Comparison of ENCODE assay signal across 38 cellular contexts in genomic region chr7:79180533-79180932, GRCh38.
"Had no signal": no experiment of that assay in that cellular context is flagged by ENCODE, and none has a peak within 500 bp of the region (broad histone marks: within the 10 kb centered on the region; RNA-seq: fewer than 3 reads in every experiment).

No MANE protein-coding gene starts in this region.

- H3K4me3 ChIP-seq: adrenal gland, ascending aorta, body of pancreas, breast epithelium had no signal

- H3K4me1 ChIP-seq: ascending aorta, body of pancreas, breast epithelium had no signal

- ATAC-seq: activated CD8-positive, alpha-beta T cell treated with anti-CD3 and anti-CD28 coated beads for 36 hours; activated naive CD4-positive, alpha-beta T cell treated with anti-CD3 and anti-CD28 coated beads, Interleukin-2, amount 50 U/mL, for 72 hours; activated T-cell treated with anti-CD3 and anti-CD28 coated beads, Interleukin-2, amount 50 U/mL, for 4 hours; activated T-cell treated with anti-CD3 and anti-CD28 coated beads, Interleukin-2, amount 50 U/mL, for 72 hours; activated T-helper 17 cell treated with anti-CD3 and anti-CD28 coated beads, Interleukin-2, amount 50 U/mL, for 72 hours; body of pancreas had no signal

- FAIRE-seq: TTC549 had no signal

- DNase-seq: activated B cell treated with CpG ODN at 0.5 μM for 24 hours; activated CD4-positive, alpha-beta memory T cell treated with anti-CD3 and anti-CD28 coated beads for 36 hours; activated CD4-positive, alpha-beta T cell treated with anti-CD3 and anti-CD28 coated beads for 4 hours; activated CD4-positive, alpha-beta T cell treated with anti-CD3 and anti-CD28 coated beads, Interleukin-2, amount 10 ng/mL, durations not matched to agents 24 days and 14 days; activated CD4-positive, alpha-beta T cell treated with anti-CD3 and anti-CD28 coated beads, Interleukin-2, amount 50 U/mL, for 1 hour; activated CD4-positive, alpha-beta T cell treated with anti-CD3 and anti-CD28 coated beads, Interleukin-2, amount 50 U/mL, for 4 hours; activated CD4-positive, CD25-positive, alpha-beta regulatory T cell treated with anti-CD3 and anti-CD28 coated beads, Interleukin-2, amount 50 U/mL, for 72 hours; activated CD8-positive, alpha-beta memory T cell treated with anti-CD3 and anti-CD28 coated beads, Interleukin-2, amount 50 U/mL, for 4 hours; activated CD8-positive, alpha-beta T cell treated with anti-CD3 and anti-CD28 coated beads for 36 hours; activated effector memory CD4-positive, alpha-beta T cell treated with anti-CD3 and anti-CD28 coated beads, Interleukin-2, amount 50 U/mL, for 16 hours; activated gamma-delta T cell treated with Interleukin-2 at 50 U/mL for 16 hours; activated naive CD4-positive, alpha-beta T cell; activated naive CD4-positive, alpha-beta T cell treated with anti-CD3 and anti-CD28 coated beads for 36 hours; activated naive CD4-positive, alpha-beta T cell treated with anti-CD3 and anti-CD28 coated beads, Interleukin-2, amount 50 U/mL, for 16 hours; activated naive CD8-positive, alpha-beta T cell treated with anti-CD3 and anti-CD28 coated beads for 36 hours; activated T-cell treated with anti-CD3 and anti-CD28 coated beads for 4 hours; activated T-cell treated with anti-CD3 and anti-CD28 coated beads, Interleukin-2, amount 50 U/mL, for 1 hour; activated T-cell treated with anti-CD3 and anti-CD28 coated beads, Interleukin-2, amount 50 U/mL, for 4 hours; activated T-cell treated with anti-CD3 and anti-CD28 coated beads, Interleukin-2, amount 50 U/mL, for 72 hours; adrenal gland; amygdala; anterior cingulate cortex; body of pancreas; brain microvascular endothelial cell; central memory CD4-positive, alpha-beta T cell; SW 1271; T-helper 1 cell; T-helper 2 cell; T-helper 9 cell had no signal

- H3K27me3 Mint-ChIP-seq: activated B cell treated with CpG ODN at 0.5 μM for 24 hours; activated CD4-positive, alpha-beta memory T cell treated with anti-CD3 and anti-CD28 coated beads for 36 hours; activated CD4-positive, alpha-beta T cell treated with anti-CD3 and anti-CD28 coated beads, Interleukin-2, amount 10 ng/mL, durations not matched to agents 24 days and 14 days; activated CD8-positive, alpha-beta T cell treated with anti-CD3 and anti-CD28 coated beads for 36 hours; activated naive CD8-positive, alpha-beta T cell treated with anti-CD3 and anti-CD28 coated beads for 36 hours; activated T-helper 17 cell treated with anti-CD3 and anti-CD28 coated beads, Interleukin-2, amount 50 U/mL, for 72 hours had no signal

- H3K9me3 ChIP-seq: adrenal gland, ascending aorta, body of pancreas had no signal

- H3K27ac ChIP-seq: adrenal gland, ascending aorta, body of pancreas, brain microvascular endothelial cell, breast epithelium, VCaP had no signal

- H3K4me3 Mint-ChIP-seq: activated B cell treated with CpG ODN at 0.5 μM for 24 hours; activated CD4-positive, alpha-beta memory T cell treated with anti-CD3 and anti-CD28 coated beads for 36 hours; activated CD4-positive, alpha-beta T cell treated with anti-CD3 and anti-CD28 coated beads, Interleukin-2, amount 10 ng/mL, durations not matched to agents 24 days and 14 days; activated CD8-positive, alpha-beta T cell treated with anti-CD3 and anti-CD28 coated beads for 36 hours; activated naive CD4-positive, alpha-beta T cell treated with anti-CD3 and anti-CD28 coated beads for 36 hours; activated naive CD8-positive, alpha-beta T cell treated with anti-CD3 and anti-CD28 coated beads for 36 hours; activated T-cell treated with anti-CD3 and anti-CD28 coated beads, Interleukin-2, amount 50 U/mL, for 4 hours; activated T-cell treated with anti-CD3 and anti-CD28 coated beads, Interleukin-2, amount 50 U/mL, for 72 hours; activated T-helper 1 cell treated with anti-CD3 and anti-CD28 coated beads, Interleukin-12 subunit alpha, Interleukin-12 subunit beta, Interleukin-2, Interleukin-4 antibody, amounts not matched to agents 30 ng/mL and 10 ng/mL and 1 ng/mL, durations not matched to agents 14 hours and 24 hours and 36 hours; activated T-helper 17 cell treated with anti-CD3 and anti-CD28 coated beads, Interleukin-2, amount 50 U/mL, for 72 hours; T-helper 1 cell treated with Interleukin-12 subunit alpha and Interleukin-12 subunit beta and Interleukin-4 antibody, amounts not matched to agents 30 μg/mL and 1 μg/mL, for 36 hours; T-helper 2 cell treated with Interferon-gamma antibody and Interleukin-4, amounts not matched to agents 5 μg/mL and 100 μg/mL, for 36 hours had no signal

- H3K27me3 ChIP-seq: adrenal gland, ascending aorta, body of pancreas, brain microvascular endothelial cell, breast epithelium had no signal

- H3K27ac Mint-ChIP-seq: activated B cell treated with CpG ODN at 0.5 μM for 24 hours; activated CD4-positive, alpha-beta memory T cell treated with anti-CD3 and anti-CD28 coated beads for 36 hours; activated CD4-positive, alpha-beta T cell treated with anti-CD3 and anti-CD28 coated beads, Interleukin-2, amount 10 ng/mL, durations not matched to agents 24 days and 14 days; activated CD8-positive, alpha-beta T cell treated with anti-CD3 and anti-CD28 coated beads for 36 hours; activated naive CD4-positive, alpha-beta T cell treated with anti-CD3 and anti-CD28 coated beads for 36 hours; activated naive CD4-positive, alpha-beta T cell treated with anti-CD3 and anti-CD28 coated beads, Interleukin-2, amount 50 U/mL, for 72 hours; activated naive CD8-positive, alpha-beta T cell treated with anti-CD3 and anti-CD28 coated beads for 36 hours; activated T-cell treated with anti-CD3 and anti-CD28 coated beads, Interleukin-2, amount 50 U/mL, for 72 hours; activated T-helper 1 cell treated with anti-CD3 and anti-CD28 coated beads, Interleukin-12 subunit alpha, Interleukin-12 subunit beta, Interleukin-2, Interleukin-4 antibody, amounts not matched to agents 30 ng/mL and 10 ng/mL and 1 ng/mL, durations not matched to agents 14 hours and 24 hours and 36 hours; activated T-helper 17 cell treated with anti-CD3 and anti-CD28 coated beads, Interleukin-2, amount 50 U/mL, for 72 hours; T-helper 1 cell treated with Interleukin-12 subunit alpha and Interleukin-12 subunit beta and Interleukin-4 antibody, amounts not matched to agents 30 μg/mL and 1 μg/mL, for 36 hours; T-helper 2 cell treated with Interferon-gamma antibody and Interleukin-4, amounts not matched to agents 5 μg/mL and 100 μg/mL, for 36 hours had no signal

- H3K9me3 Mint-ChIP-seq: activated B cell treated with CpG ODN at 0.5 μM for 24 hours; activated CD4-positive, alpha-beta T cell treated with anti-CD3 and anti-CD28 coated beads, Interleukin-2, amount 10 ng/mL, durations not matched to agents 24 days and 14 days; activated CD8-positive, alpha-beta T cell treated with anti-CD3 and anti-CD28 coated beads for 36 hours; activated naive CD4-positive, alpha-beta T cell treated with anti-CD3 and anti-CD28 coated beads for 36 hours; activated naive CD8-positive, alpha-beta T cell treated with anti-CD3 and anti-CD28 coated beads for 36 hours; activated T-helper 1 cell treated with anti-CD3 and anti-CD28 coated beads, Interleukin-12 subunit alpha, Interleukin-12 subunit beta, Interleukin-2, Interleukin-4 antibody, amounts not matched to agents 30 ng/mL and 10 ng/mL and 1 ng/mL, durations not matched to agents 14 hours and 24 hours and 36 hours; T-helper 1 cell treated with Interleukin-12 subunit alpha and Interleukin-12 subunit beta and Interleukin-4 antibody, amounts not matched to agents 30 μg/mL and 1 μg/mL, for 36 hours; T-helper 2 cell treated with Interferon-gamma antibody and Interleukin-4, amounts not matched to agents 5 μg/mL and 100 μg/mL, for 36 hours had no signal

- H3K4me1 Mint-ChIP-seq: activated B cell treated with CpG ODN at 0.5 μM for 24 hours; activated CD4-positive, alpha-beta T cell treated with anti-CD3 and anti-CD28 coated beads, Interleukin-2, amount 10 ng/mL, durations not matched to agents 24 days and 14 days; activated naive CD8-positive, alpha-beta T cell treated with anti-CD3 and anti-CD28 coated beads for 36 hours; activated T-helper 17 cell treated with anti-CD3 and anti-CD28 coated beads, Interleukin-2, amount 50 U/mL, for 72 hours had no signal

- H3K36me3 ChIP-seq: adrenal gland, ascending aorta, brain microvascular endothelial cell, breast epithelium had no signal

- H3K36me3 Mint-ChIP-seq: activated CD4-positive, alpha-beta memory T cell treated with anti-CD3 and anti-CD28 coated beads for 36 hours; activated naive CD4-positive, alpha-beta T cell treated with anti-CD3 and anti-CD28 coated beads, Interleukin-2, amount 50 U/mL, for 72 hours; activated naive CD8-positive, alpha-beta T cell treated with anti-CD3 and anti-CD28 coated beads for 36 hours had no signal
